In genomic region chr12:100512692-100513091, GRCh38 we compare ENCODE assay signal across 2 cellular contexts.
TF ChIP-seq lines count a peak whose summit lies in the region.

No MANE protein-coding gene starts in this region.

TF ChIP-seq in HepG2, 621 proteins besides CTCF, POLR2A, EP300 and RAD21:
- TF ChIP-seq MXD3 (CRISPR knock-in tag; IDR thresholded peaks at IDR 0.05) = no peak
- peak; percentile 55; the same call in 1 of the 2 replicates for TF ChIP-seq CEBPB (IDR thresholded peaks at IDR 0.05; ENCODE audit: borderline replicate concordance, low read depth, low read length)
- no peak for TF ChIP-seq ZNF749 (CRISPR knock-in tag; IDR thresholded peaks at IDR 0.05; ENCODE audit: borderline replicate concordance)
- TF ChIP-seq MEIS2 (CRISPR knock-in tag; IDR thresholded peaks at IDR 0.05) = no peak
- TF ChIP-seq ZFP41 (CRISPR knock-in tag; IDR thresholded peaks at IDR 0.05; ENCODE audit: borderline replicate concordance) = no peak
- no peak for TF ChIP-seq KLF15 (CRISPR knock-in tag; IDR thresholded peaks at IDR 0.05; ENCODE audit: borderline replicate concordance)
- TF ChIP-seq TOPORS (CRISPR knock-in tag; IDR thresholded peaks at IDR 0.05) = no peak
- no peak for TF ChIP-seq ZNF564 (CRISPR knock-in tag; IDR thresholded peaks at IDR 0.05)

TF ChIP-seq in liver, 16 proteins besides CTCF, POLR2A, EP300 and RAD21:
- TF ChIP-seq GABPA (IDR thresholded peaks at IDR 0.05 in 1 of 2, conservative IDR thresholded peaks at IDR 0.05 in 1 of 2) (no peak), NR2F2 (IDR thresholded peaks at IDR 0.05) (no peak), FOXA1 (IDR thresholded peaks at IDR 0.05) (no peak)
- TF ChIP-seq, protein P1, sequence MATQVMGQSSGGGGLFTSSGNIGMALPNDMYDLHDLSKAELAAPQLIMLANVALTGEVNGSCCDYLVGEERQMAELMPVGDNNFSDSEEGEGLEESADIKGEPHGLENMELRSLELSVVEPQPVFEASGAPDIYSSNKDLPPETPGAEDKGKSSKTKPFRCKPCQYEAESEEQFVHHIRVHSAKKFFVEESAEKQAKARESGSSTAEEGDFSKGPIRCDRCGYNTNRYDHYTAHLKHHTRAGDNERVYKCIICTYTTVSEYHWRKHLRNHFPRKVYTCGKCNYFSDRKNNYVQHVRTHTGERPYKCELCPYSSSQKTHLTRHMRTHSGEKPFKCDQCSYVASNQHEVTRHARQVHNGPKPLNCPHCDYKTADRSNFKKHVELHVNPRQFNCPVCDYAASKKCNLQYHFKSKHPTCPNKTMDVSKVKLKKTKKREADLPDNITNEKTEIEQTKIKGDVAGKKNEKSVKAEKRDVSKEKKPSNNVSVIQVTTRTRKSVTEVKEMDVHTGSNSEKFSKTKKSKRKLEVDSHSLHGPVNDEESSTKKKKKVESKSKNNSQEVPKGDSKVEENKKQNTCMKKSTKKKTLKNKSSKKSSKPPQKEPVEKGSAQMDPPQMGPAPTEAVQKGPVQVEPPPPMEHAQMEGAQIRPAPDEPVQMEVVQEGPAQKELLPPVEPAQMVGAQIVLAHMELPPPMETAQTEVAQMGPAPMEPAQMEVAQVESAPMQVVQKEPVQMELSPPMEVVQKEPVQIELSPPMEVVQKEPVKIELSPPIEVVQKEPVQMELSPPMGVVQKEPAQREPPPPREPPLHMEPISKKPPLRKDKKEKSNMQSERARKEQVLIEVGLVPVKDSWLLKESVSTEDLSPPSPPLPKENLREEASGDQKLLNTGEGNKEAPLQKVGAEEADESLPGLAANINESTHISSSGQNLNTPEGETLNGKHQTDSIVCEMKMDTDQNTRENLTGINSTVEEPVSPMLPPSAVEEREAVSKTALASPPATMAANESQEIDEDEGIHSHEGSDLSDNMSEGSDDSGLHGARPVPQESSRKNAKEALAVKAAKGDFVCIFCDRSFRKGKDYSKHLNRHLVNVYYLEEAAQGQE (IDR thresholded peaks at IDR 0.05) = no peak
